In the genomic region with DNA sequence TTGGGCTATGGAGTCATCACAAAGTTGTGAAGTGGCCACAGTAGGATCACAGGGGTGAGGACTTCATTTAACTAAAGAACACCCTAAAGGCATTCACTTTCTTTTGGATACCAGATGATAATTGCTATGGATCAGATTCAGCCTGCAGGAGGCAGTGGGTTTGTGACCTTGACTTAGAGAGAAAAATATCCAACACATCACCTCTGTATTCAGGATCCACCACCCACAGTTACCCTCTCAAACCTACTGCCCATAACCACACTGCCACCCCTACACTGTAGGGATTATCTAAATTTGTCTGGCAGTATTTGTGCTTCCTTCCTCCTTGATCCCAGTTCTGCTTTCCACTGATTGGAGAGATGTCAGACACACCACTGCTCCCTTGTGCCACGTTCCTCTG, we compare ENCODE assay signal across 21 cellular contexts.
"Had no signal": no experiment of that assay in that cellular context is flagged by ENCODE, and none has a peak within 500 bp of the region (broad histone marks: within the 10 kb centered on the region; RNA-seq: fewer than 3 reads in every experiment).

No MANE protein-coding gene starts in this region.

- FAIRE-seq: astrocyte, colon had no signal

- H3K4me3 ChIP-seq: adrenal gland, body of pancreas, breast epithelium had no signal

- H3K36me3 ChIP-seq: adrenal gland, breast epithelium had no signal

- H3K4me1 ChIP-seq: adrenal gland, body of pancreas, breast epithelium had no signal

- H3K9me3 ChIP-seq: adrenal gland, body of pancreas, breast epithelium had no signal

- DNase-seq: activated CD4-positive, alpha-beta T cell treated with anti-CD3 and anti-CD28 coated beads, Interleukin-2, amount 10 ng/mL, durations not matched to agents 7 days and 5 days; activated CD4-positive, alpha-beta T cell treated with anti-CD3 and anti-CD28 coated beads, Interleukin-2, amount 50 U/mL, for 48 hours; activated CD8-positive, alpha-beta memory T cell treated with anti-CD3 and anti-CD28 coated beads, Interleukin-2, amount 50 U/mL, for 4 hours; activated gamma-delta T cell treated with Interleukin-2 at 50 U/mL for 16 hours; activated naive CD4-positive, alpha-beta T cell treated with anti-CD3 and anti-CD28 coated beads for 36 hours; activated T-cell treated with anti-CD3 and anti-CD28 coated beads for 4 hours; activated T-cell treated with anti-CD3 and anti-CD28 coated beads, Interleukin-2, amount 50 U/mL, for 4 hours; adrenal gland; body of pancreas; central memory CD4-positive, alpha-beta T cell; NCI-H1105 treated with DMSO at 0.1 percent for 48 hours; NCI-H1436; NCI-H1694; NCI-H1930; NCI-H2081 treated with DMSO at 0.1 percent for 48 hours; NCI-H345; NCI-H524 treated with DMSO at 0.1 percent for 48 hours; SHP77 treated with DMSO at 0.1 percent for 48 hours had no signal

- H3K27me3 ChIP-seq: adrenal gland, body of pancreas, breast epithelium had no signal
